ENCODE assay signal across 2 cellular contexts in the genomic region with DNA sequence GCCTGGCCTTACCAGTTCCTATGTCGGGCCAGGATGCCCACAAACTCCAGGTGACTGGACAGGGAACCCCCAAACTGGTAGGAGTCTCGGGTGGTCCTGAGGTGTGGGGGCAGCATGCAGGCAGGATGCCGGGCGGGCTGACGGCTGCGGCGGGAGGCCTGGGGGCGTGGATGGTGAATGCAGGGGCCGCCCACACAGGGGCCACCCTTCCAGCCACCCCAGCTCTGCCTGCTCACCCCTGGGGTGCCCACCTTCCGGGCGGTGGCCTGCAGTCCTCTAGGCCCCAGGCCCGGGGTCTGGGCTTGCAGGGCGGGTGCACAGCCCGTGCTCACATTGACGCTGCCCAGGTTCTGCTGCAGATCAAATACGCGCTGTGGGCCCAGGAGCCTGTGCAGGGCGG.
A peak's percentile ranks its signal among the peaks of the same experiment; 100 is the strongest.
TF ChIP-seq lines count a peak whose summit lies in the region.

No MANE protein-coding gene starts in this region.

TF ChIP-seq in Ishikawa, 13 proteins besides CTCF, POLR2A, EP300 and RAD21:
- TF ChIP-seq TCF12 (IDR thresholded peaks at IDR 0.05; ENCODE audit: low read depth) (no peak), CREB1 (IDR thresholded peaks at IDR 0.05; ENCODE audit: low read depth) (no peak), FOXM1 (IDR thresholded peaks at IDR 0.05; ENCODE audit: borderline replicate concordance, low read depth) (no peak), TAF1 (IDR thresholded peaks at IDR 0.05; ENCODE audit: low read depth) (no peak), CEBPB (IDR thresholded peaks at IDR 0.05) (no peak), EGR1 (IDR thresholded peaks at IDR 0.05) (no peak), NFIC (IDR thresholded peaks at IDR 0.05) (no peak), YY1 (IDR thresholded peaks at IDR 0.05; ENCODE audit: low read depth) (no peak), ZBTB7A (IDR thresholded peaks at IDR 0.05; ENCODE audit: low read depth) (no peak), TEAD4 (IDR thresholded peaks at IDR 0.05) (no peak)
- TF ChIP-seq, protein P1, sequence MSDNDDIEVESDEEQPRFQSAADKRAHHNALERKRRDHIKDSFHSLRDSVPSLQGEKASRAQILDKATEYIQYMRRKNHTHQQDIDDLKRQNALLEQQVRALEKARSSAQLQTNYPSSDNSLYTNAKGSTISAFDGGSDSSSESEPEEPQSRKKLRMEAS (IDR thresholded peaks at IDR 0.05) = no peak
- TF ChIP-seq, protein P2, sequence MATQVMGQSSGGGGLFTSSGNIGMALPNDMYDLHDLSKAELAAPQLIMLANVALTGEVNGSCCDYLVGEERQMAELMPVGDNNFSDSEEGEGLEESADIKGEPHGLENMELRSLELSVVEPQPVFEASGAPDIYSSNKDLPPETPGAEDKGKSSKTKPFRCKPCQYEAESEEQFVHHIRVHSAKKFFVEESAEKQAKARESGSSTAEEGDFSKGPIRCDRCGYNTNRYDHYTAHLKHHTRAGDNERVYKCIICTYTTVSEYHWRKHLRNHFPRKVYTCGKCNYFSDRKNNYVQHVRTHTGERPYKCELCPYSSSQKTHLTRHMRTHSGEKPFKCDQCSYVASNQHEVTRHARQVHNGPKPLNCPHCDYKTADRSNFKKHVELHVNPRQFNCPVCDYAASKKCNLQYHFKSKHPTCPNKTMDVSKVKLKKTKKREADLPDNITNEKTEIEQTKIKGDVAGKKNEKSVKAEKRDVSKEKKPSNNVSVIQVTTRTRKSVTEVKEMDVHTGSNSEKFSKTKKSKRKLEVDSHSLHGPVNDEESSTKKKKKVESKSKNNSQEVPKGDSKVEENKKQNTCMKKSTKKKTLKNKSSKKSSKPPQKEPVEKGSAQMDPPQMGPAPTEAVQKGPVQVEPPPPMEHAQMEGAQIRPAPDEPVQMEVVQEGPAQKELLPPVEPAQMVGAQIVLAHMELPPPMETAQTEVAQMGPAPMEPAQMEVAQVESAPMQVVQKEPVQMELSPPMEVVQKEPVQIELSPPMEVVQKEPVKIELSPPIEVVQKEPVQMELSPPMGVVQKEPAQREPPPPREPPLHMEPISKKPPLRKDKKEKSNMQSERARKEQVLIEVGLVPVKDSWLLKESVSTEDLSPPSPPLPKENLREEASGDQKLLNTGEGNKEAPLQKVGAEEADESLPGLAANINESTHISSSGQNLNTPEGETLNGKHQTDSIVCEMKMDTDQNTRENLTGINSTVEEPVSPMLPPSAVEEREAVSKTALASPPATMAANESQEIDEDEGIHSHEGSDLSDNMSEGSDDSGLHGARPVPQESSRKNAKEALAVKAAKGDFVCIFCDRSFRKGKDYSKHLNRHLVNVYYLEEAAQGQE (IDR thresholded peaks at IDR 0.05; ENCODE audit: low read depth) = no peak
- TF ChIP-seq, protein P3, sequence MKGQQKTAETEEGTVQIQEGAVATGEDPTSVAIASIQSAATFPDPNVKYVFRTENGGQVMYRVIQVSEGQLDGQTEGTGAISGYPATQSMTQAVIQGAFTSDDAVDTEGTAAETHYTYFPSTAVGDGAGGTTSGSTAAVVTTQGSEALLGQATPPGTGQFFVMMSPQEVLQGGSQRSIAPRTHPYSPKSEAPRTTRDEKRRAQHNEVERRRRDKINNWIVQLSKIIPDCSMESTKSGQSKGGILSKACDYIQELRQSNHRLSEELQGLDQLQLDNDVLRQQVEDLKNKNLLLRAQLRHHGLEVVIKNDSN (IDR thresholded peaks at IDR 0.05) = no peak
TF ChIP-seq in Ishikawa: peak in this region for 0.

TF ChIP-seq in K562, 482 proteins besides CTCF, POLR2A, EP300 and RAD21:
- TF ChIP-seq, protein P4, sequence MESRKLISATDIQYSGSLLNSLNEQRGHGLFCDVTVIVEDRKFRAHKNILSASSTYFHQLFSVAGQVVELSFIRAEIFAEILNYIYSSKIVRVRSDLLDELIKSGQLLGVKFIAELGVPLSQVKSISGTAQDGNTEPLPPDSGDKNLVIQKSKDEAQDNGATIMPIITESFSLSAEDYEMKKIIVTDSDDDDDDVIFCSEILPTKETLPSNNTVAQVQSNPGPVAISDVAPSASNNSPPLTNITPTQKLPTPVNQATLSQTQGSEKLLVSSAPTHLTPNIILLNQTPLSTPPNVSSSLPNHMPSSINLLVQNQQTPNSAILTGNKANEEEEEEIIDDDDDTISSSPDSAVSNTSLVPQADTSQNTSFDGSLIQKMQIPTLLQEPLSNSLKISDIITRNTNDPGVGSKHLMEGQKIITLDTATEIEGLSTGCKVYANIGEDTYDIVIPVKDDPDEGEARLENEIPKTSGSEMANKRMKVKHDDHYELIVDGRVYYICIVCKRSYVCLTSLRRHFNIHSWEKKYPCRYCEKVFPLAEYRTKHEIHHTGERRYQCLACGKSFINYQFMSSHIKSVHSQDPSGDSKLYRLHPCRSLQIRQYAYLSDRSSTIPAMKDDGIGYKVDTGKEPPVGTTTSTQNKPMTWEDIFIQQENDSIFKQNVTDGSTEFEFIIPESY (CRISPR knock-in tag; IDR thresholded peaks at IDR 0.05) = peak; percentile 41; the same call in 1 of the 2 replicates
- no peak for TF ChIP-seq ZNF76 (CRISPR knock-in tag; IDR thresholded peaks at IDR 0.05; ENCODE audit: borderline replicate concordance)
- no peak for TF ChIP-seq ADNP (tag; IDR thresholded peaks at IDR 0.05)
- no peak for TF ChIP-seq ZNF175 (CRISPR knock-in tag; IDR thresholded peaks at IDR 0.05; ENCODE audit: low read depth)
- no peak for TF ChIP-seq CBX3 (IDR thresholded peaks at IDR 0.05; ENCODE audit: borderline replicate concordance in 1 of 2, low read length in 2 of 2)
- TF ChIP-seq, protein P5, sequence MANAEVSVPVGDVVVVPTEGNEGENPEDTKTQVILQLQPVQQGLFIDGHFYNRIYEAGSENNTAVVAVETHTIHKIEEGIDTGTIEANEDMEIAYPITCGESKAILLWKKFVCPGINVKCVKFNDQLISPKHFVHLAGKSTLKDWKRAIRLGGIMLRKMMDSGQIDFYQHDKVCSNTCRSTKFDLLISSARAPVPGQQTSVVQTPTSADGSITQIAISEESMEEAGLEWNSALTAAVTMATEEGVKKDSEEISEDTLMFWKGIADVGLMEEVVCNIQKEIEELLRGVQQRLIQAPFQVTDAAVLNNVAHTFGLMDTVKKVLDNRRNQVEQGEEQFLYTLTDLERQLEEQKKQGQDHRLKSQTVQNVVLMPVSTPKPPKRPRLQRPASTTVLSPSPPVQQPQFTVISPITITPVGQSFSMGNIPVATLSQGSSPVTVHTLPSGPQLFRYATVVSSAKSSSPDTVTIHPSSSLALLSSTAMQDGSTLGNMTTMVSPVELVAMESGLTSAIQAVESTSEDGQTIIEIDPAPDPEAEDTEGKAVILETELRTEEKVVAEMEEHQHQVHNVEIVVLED (CRISPR knock-in tag; IDR thresholded peaks at IDR 0.05) = no peak
- TF ChIP-seq, protein P6, sequence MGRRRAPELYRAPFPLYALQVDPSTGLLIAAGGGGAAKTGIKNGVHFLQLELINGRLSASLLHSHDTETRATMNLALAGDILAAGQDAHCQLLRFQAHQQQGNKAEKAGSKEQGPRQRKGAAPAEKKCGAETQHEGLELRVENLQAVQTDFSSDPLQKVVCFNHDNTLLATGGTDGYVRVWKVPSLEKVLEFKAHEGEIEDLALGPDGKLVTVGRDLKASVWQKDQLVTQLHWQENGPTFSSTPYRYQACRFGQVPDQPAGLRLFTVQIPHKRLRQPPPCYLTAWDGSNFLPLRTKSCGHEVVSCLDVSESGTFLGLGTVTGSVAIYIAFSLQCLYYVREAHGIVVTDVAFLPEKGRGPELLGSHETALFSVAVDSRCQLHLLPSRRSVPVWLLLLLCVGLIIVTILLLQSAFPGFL (CRISPR knock-in tag; IDR thresholded peaks at IDR 0.05) = no peak
- no peak for TF ChIP-seq CAMTA2 (CRISPR knock-in tag; conservative IDR thresholded peaks at IDR 0.05)
